In the genomic region with DNA sequence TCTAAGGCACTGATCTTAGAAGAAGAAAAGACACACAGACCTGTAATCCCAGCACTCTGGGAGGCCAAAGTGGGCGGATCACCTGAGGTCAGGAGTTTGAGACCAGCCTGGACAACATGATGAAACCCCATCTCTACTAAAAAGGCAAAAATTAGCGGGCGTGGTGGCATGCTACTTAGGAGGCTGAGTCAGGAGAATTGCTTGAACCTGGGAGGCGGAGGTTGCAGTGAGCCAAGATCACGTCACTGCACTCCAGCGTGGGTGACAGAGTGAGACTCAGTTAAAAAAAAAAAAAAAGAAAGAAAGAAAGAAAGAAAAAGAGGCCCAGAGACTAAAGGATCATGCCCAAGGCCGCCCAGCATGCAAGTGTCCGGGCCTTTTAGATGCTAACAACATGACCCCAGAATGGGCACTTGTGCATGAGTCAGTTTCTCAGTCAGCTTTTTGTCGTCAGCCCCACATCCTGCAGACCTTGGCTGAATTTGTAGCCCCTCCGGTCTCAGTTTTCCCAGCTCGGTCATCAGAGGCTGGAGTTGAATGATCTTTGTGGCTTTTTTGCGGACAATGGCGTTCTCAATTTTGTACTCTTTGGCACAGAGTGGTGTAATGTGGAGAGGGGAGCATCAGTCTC, we compare ENCODE assay signal across 23 cellular contexts. TPM values are rescaled to one million over a fixed set of nuclear protein-coding genes. Genes with fewer than 3 reads are reported as not detected.
A peak's percentile ranks its signal among the peaks of the same experiment; 100 is the strongest.
DNase-seq lines count a peak whose midpoint lies in the region; ATAC-seq, FAIRE-seq and TF ChIP-seq lines count a peak whose summit lies in the region.
"Had no signal": no experiment of that assay in that cellular context is flagged by ENCODE, and none has a peak within 500 bp of the region (broad histone marks: within the 10 kb centered on the region; RNA-seq: fewer than 3 reads in every experiment).

No MANE protein-coding gene starts in this region.

- in situ Hi-C loops in HepG2 (cut with HindIII; ENCODE audit: extremely low pct_ligation_motif_present, low pct_unique_long_range_greater_than_20kb): no loop called here

- H2AFZ ChIP-seq in HepG2 (ENCODE audit: low read length): no peak overlapping the region

- H3K9me3 ChIP-seq in HepG2 (ENCODE audit: low read length): no peaks in the 10 kb centered on the region
- no peaks in the 10 kb centered on the region for H3K9me3 ChIP-seq in right lobe of liver
- H3K9me3 ChIP-seq in SJSA1 (replicated peaks): no peaks in the 10 kb centered on the region; the same call in 1 of the 2 replicates
- no peaks in the 10 kb centered on the region for H3K9me3 ChIP-seq in aorta (ENCODE audit: control insufficient read depth, low read length)
- H3K9me3 ChIP-seq: BLaER1 treated with 17β-estradiol and CSF1 and Interleukin-3, amounts not matched to agents 10 nM and 100 nM had no signal

- no peak overlapping the region for H3K9ac ChIP-seq in HepG2 (ENCODE audit: insufficient read depth, low read depth, low read length)
- H3K9ac ChIP-seq: BLaER1 treated with 17β-estradiol and CSF1 and Interleukin-3, amounts not matched to agents 10 nM and 100 nM had no signal

- H3K4me3 ChIP-seq in HepG2 (replicated peaks in 1 of 3; ENCODE audit: insufficient read depth in 1 of 3, low read depth in 2 of 3, low read length in 3 of 3) (no peak overlapping the region), right lobe of liver (no peak overlapping the region), SJSA1 (no peak overlapping the region), fibroblast of mammary gland (ENCODE audit: control insufficient read depth, low read depth, low read length) (no peak overlapping the region), aorta (ENCODE audit: low read length in 2 of 2) (no peak overlapping the region)
- H3K4me3 ChIP-seq: BLaER1 treated with 17β-estradiol and CSF1 and Interleukin-3, amounts not matched to agents 10 nM and 100 nM had no signal

- no peaks in the 10 kb centered on the region for H3K4me1 ChIP-seq in HepG2 (ENCODE audit: insufficient read depth, low read length)
- H3K4me1 ChIP-seq in right lobe of liver: no peaks in the 10 kb centered on the region
- H3K4me1 ChIP-seq in SJSA1 (replicated peaks): peaks cover 70% of the 10 kb centered on the region
- no peaks in the 10 kb centered on the region for H3K4me1 ChIP-seq in aorta (ENCODE audit: control insufficient read depth in 1 of 2, insufficient read depth in 2 of 2, low read length in 2 of 2)

- H3K79me2 ChIP-seq in HepG2 (ENCODE audit: insufficient read depth, low read length): no peaks in the 10 kb centered on the region

- H3K4me2 ChIP-seq in HepG2 (ENCODE audit: low read depth, low read length): no peak overlapping the region
- H3K4me2 ChIP-seq: BLaER1 treated with 17β-estradiol and CSF1 and Interleukin-3, amounts not matched to agents 10 nM and 100 nM had no signal

- no peak for ATAC-seq in HepG2
- ATAC-seq in right lobe of liver: no peak
- no peak for ATAC-seq in sciatic nerve
- no peak for ATAC-seq in aorta (ENCODE audit: low FRiP score)
- no peak for ATAC-seq in GM18867 (IDR thresholded peaks at IDR 0.05; ENCODE audit: unreplicated experiment)
- ATAC-seq in HG03097 (IDR thresholded peaks at IDR 0.05; ENCODE audit: low FRiP score, unreplicated experiment): no peak
- ATAC-seq: SK-N-SH treated with all-trans-retinoic acid at 6 μM for 48 hours had no signal

- TF ChIP-seq POLR2A in HepG2 (IDR thresholded peaks at IDR 0.05; ENCODE audit: insufficient read depth in 1 of 2, low read depth in 2 of 2, low read length in 2 of 2): no peak
- TF ChIP-seq POLR2A in right lobe of liver (IDR thresholded peaks at IDR 0.05): no peak

- TF ChIP-seq RAD21 in HepG2 (CRISPR knock-in tag; IDR thresholded peaks at IDR 0.05): no peak

- WGBS in HepG2 (ENCODE audit: low lambda C conversion rate): 12% methylated on average over 13 of the region's 13 CpGs
- WGBS in right lobe of liver (ENCODE audit: insufficient coverage, low coverage, low lambda C conversion rate, missing lambda C conversion rate): 79% methylated on average over 6 of the region's 13 CpGs
- 90 to 93% methylated on average over 13 of the region's 13 CpGs for WGBS in aorta, 2 donors

- TF ChIP-seq EP300 in HepG2 (IDR thresholded peaks at IDR 0.05; ENCODE audit: low read depth in 2 of 2, low read length in 2 of 2): no peak
- no peak for TF ChIP-seq EP300 in HepG2 (CRISPR knock-in tag; IDR thresholded peaks at IDR 0.05; ENCODE audit: borderline replicate concordance)

- POLR2A ChIA-PET in HepG2 (lab: Yijun Ruan, JAX): no interaction called here

- H3K27ac ChIP-seq in HepG2 (ENCODE audit: extremely low read length, insufficient read depth, low read length) (no peak overlapping the region), right lobe of liver (no peak overlapping the region), SJSA1 (peak overlapping the region; percentile 26), aorta (ENCODE audit: low read depth in 1 of 2, low read length in 2 of 2) (no peak overlapping the region)
- H3K27ac ChIP-seq: BLaER1 treated with 17β-estradiol and CSF1 and Interleukin-3, amounts not matched to agents 10 nM and 100 nM had no signal

- no peaks in the 10 kb centered on the region for H4K20me1 ChIP-seq in HepG2 (ENCODE audit: insufficient read depth, low read length)
- H4K20me1 ChIP-seq: BLaER1 treated with 17β-estradiol and CSF1 and Interleukin-3, amounts not matched to agents 10 nM and 100 nM had no signal

- no peak for FAIRE-seq in HepG2 (lab: Jason Lieb, UNC)
- FAIRE-seq: A204.1, D721Med, GM12891, GM18507 had no signal

- no peak for TF ChIP-seq CTCF in HepG2 (CRISPR knock-in tag; IDR thresholded peaks at IDR 0.05)
- TF ChIP-seq CTCF in right lobe of liver (IDR thresholded peaks at IDR 0.05): no peak
- no peak for TF ChIP-seq CTCF in fibroblast of mammary gland (conservative IDR thresholded peaks at IDR 0.05; ENCODE audit: control insufficient read depth, insufficient read depth, low read depth, low read length)

- H3K27me3 ChIP-seq in HepG2 (ENCODE audit: control insufficient read depth in 1 of 2, insufficient read depth in 2 of 2, low read length in 2 of 2) (peaks cover 7 to 78% of the 10 kb centered on the region in 2 experiments), right lobe of liver (peaks cover 0 to 7% of the 10 kb centered on the region in 2 donors), SJSA1 (replicated peaks) (no peaks in the 10 kb centered on the region), aorta (ENCODE audit: control insufficient read depth in 1 of 2, insufficient read depth in 2 of 2, low read length in 1 of 2) (no peaks in the 10 kb centered on the region)
- H3K27me3 ChIP-seq: BLaER1 treated with 17β-estradiol and CSF1 and Interleukin-3, amounts not matched to agents 10 nM and 100 nM had no signal

- intact Hi-C loops in HepG2 (cut with micrococcal nuclease; ENCODE audit: unreplicated experiment) (no loop called here), right lobe of liver (cut with DNase I) (no loop called here), sciatic nerve (cut with DNase I) (no loop called here), aorta (cut with DNase I) (no loop called here)

- DNase-seq in HepG2 (ENCODE audit: low spot score) (no peak), right lobe of liver (no peak), SJSA1 (ENCODE audit: low read depth in 1 of 2, low spot score in 2 of 2) (peak in 1 of 2 experiments; percentile 47), fibroblast of mammary gland (ENCODE audit: low read depth) (peak; percentile 67), sciatic nerve (ENCODE audit: low spot score) (no peak), aorta (no peak)
- DNase-seq: CD8-positive, alpha-beta memory T cell; DND-41; GF-D8; KBM-7; NCI-H146; NCI-H2081 treated with DMSO at 0.1 percent for 48 hours; NCI-H510A treated with DMSO at 0.1 percent for 48 hours; NCI-H82; SHP77 had no signal

- H3K36me3 ChIP-seq in HepG2 (replicated peaks in 1 of 2; ENCODE audit: control insufficient read depth in 1 of 2, insufficient read depth in 2 of 2, low read length in 2 of 2) (no peaks in the 10 kb centered on the region), right lobe of liver (no peaks in the 10 kb centered on the region), SJSA1 (no peaks in the 10 kb centered on the region), aorta (ENCODE audit: control insufficient read depth in 1 of 2, insufficient read depth in 2 of 2, low read length in 1 of 2) (no peaks in the 10 kb centered on the region)
- H3K36me3 ChIP-seq: BLaER1 treated with 17β-estradiol and CSF1 and Interleukin-3, amounts not matched to agents 10 nM and 100 nM had no signal

- BruUV-seq in HepG2 (replicated peaks; lab: Mats Ljungman, UMichigan): no TSS peak

- CTCF ChIA-PET in HepG2 (lab: Yijun Ruan, JAX; ENCODE audit: low intra/inter-chr PET ratio, low total read pairs): no interaction called here

TF ChIP-seq in HepG2, 621 proteins besides CTCF, POLR2A, EP300 and RAD21:
- TF ChIP-seq ZNF605 (CRISPR knock-in tag; IDR thresholded peaks at IDR 0.05): no peak
- 0 out of 2 replicates have a peak, but pooled peaks have one; percentile 29 for TF ChIP-seq CREB1 (IDR thresholded peaks at IDR 0.05)
- no peak for TF ChIP-seq CREB1 (CRISPR knock-in tag; IDR thresholded peaks at IDR 0.05)

RNA-seq across cellular contexts. Expression of gene APCDD1L, which starts 30.5 kb away (rescaled TPM):
- total RNA-seq in HepG2 (2016; rRNA removed; fragmentation: Illumina TruSeq; extraction: Trizol): not detected in 2 replicates
- total RNA-seq in HepG2 (2016; cell fraction: cytosol; rRNA removed; fragmentation: Illumina TruSeq; extraction: Trizol; ENCODE audit: low read depth): not detected in 2 replicates
- total RNA-seq in HepG2 (2016; cell fraction: insoluble cytoplasmic fraction; rRNA removed; fragmentation: Illumina TruSeq; extraction: Trizol): not detected in 2 replicates
- total RNA-seq in HepG2 (2016; cell fraction: membrane; rRNA removed; fragmentation: Illumina TruSeq; extraction: Trizol): not detected in 2 replicates
- not detected in 2 replicates for total RNA-seq in HepG2 (2016; cell fraction: nucleus; rRNA removed; fragmentation: Illumina TruSeq; extraction: Trizol)
- not detected in 2 replicates for polyA plus RNA-seq in HepG2 (2011; rRNA removed)
- not detected in 2 replicates for polyA plus RNA-seq in HepG2 (2011; cell fraction: cytosol; rRNA removed)
- not detected in 2 replicates for polyA plus RNA-seq in HepG2 (2011; cell fraction: nucleus; rRNA removed)
- polyA plus RNA-seq in HepG2 (2012): not detected in 2 replicates
- polyA plus RNA-seq in HepG2 (2016; cell fraction: cytosol; fragmentation: Illumina TruSeq; extraction: Trizol; ENCODE audit: low read depth): not detected in 2 replicates
- not detected in 2 replicates for polyA plus RNA-seq in HepG2 (2016; cell fraction: insoluble cytoplasmic fraction; fragmentation: Illumina TruSeq; extraction: Trizol; ENCODE audit: low read depth)
- not detected in 2 replicates for polyA plus RNA-seq in HepG2 (2016; cell fraction: membrane; fragmentation: Illumina TruSeq; extraction: Trizol; ENCODE audit: low read depth)
- polyA plus RNA-seq in HepG2 (2016; cell fraction: nucleus; fragmentation: Illumina TruSeq; extraction: Trizol; ENCODE audit: insufficient read depth, low read depth): not detected in 2 replicates
- 0.09 TPM in 1 of 2 replicates, not detected in the other for polyA minus RNA-seq in HepG2 (2011; rRNA and poly(A)+ RNA removed; ENCODE audit: low replicate concordance)
- not detected in 2 replicates for polyA minus RNA-seq in HepG2 (2011; cell fraction: cytosol; rRNA and poly(A)+ RNA removed)
- polyA minus RNA-seq in HepG2 (2011; cell fraction: nucleus; rRNA and poly(A)+ RNA removed): not detected in 2 replicates
- total RNA-seq in right lobe of liver: under 1 TPM in 1 of 6 experiments, not detected in 5; 0.04 TPM
- total RNA-seq in SJSA1 (2014; rRNA removed; shearing (Covaris generic)): 0.24 TPM in 1 of 2 replicates, not detected in the other
- 0.53 TPM for total RNA-seq in sciatic nerve
- total RNA-seq in aorta: 10 to 100 TPM in 1 of 2 donors, 1 to 10 TPM in 1; 1.7 to 14.6 TPM
- polyA plus RNA-seq in aorta: 1 to 10 TPM; 1.3 to 2.4 TPM
- total RNA-seq: CD8-positive, alpha-beta memory T cell had no signal
- polyA plus RNA-seq: CD8-positive, alpha-beta memory T cell had no signal
